Comparison of ENCODE assay signal across 25 cellular contexts in genomic region chr12:10143205-10143604, GRCh38. TPM values are rescaled to one million over a fixed set of nuclear protein-coding genes. Genes with fewer than 3 reads are reported as not detected.
DNase-seq lines count a peak whose midpoint lies in the region; ATAC-seq and TF ChIP-seq lines count a peak whose summit lies in the region.
"Had no signal": no experiment of that assay in that cellular context is flagged by ENCODE, and none has a peak within 500 bp of the region (broad histone marks: within the 10 kb centered on the region; RNA-seq: fewer than 3 reads in every experiment).

No MANE protein-coding gene starts in this region.

- no peak overlapping the region for H3K27ac ChIP-seq in brain microvascular endothelial cell
- H3K27ac ChIP-seq in right atrium auricular region = peak overlapping the region; percentile 51 to 67
- H3K27ac ChIP-seq: colonic mucosa, ovary, RWPE1, thyroid gland had no signal

- peaks cover 0 to 3% of the 10 kb centered on the region in 2 donors for H3K4me1 ChIP-seq in right atrium auricular region
- H3K4me1 ChIP-seq: colonic mucosa, thyroid gland had no signal

- DNase-seq in AG08395 (ENCODE audit: low spot score) (peak; percentile 27), M059J (ENCODE audit: low read depth) (peak; percentile 40), brain microvascular endothelial cell (peak; percentile 51), right atrium auricular region (ENCODE audit: low spot score) (no peak), AG20443 (ENCODE audit: low spot score) (no peak), GM19238 (ENCODE audit: insufficient read length, low spot score) (no peak), SW 1271 (lab: John Stamatoyannopoulos, UW) (no peak)
- DNase-seq: CD4-positive, alpha-beta T cell; colonic mucosa; kidney glomerular epithelial cell; mesendoderm; natural killer cell; NCI-H1092; NCI-H2029; NCI-H446; ovary; stimulated activated CD4-positive, alpha-beta T cell treated with anti-CD3 and anti-CD28 coated beads, Interleukin-2, amount 100 ng/mL, for 24 hours; stimulated activated naive CD4-positive, alpha-beta T cell treated with Interleukin-2 at 50 U/mL for 16 hours; thyroid gland had no signal

- in situ Hi-C loops in brain microvascular endothelial cell (cut with HindIII; ENCODE audit: low pct_ligation_motif_present, low sequenced_read_pairs) = no loop called here

- H3K27me3 ChIP-seq in brain microvascular endothelial cell (replicated peaks) (no peaks in the 10 kb centered on the region), right atrium auricular region (no peaks in the 10 kb centered on the region)
- H3K27me3 ChIP-seq: colonic mucosa, ovary, thyroid gland had no signal

- H3K36me3 ChIP-seq in brain microvascular endothelial cell (replicated peaks) (no peaks in the 10 kb centered on the region), right atrium auricular region (no peaks in the 10 kb centered on the region)
- H3K36me3 ChIP-seq: colonic mucosa, ovary, thyroid gland had no signal

- TF ChIP-seq CTCF in brain microvascular endothelial cell (IDR thresholded peaks at IDR 0.05; ENCODE audit: low read depth, low read length, missing control alignments) (no peak), right atrium auricular region (IDR thresholded peaks at IDR 0.05) (no peak)

- no peaks in the 10 kb centered on the region for H3K9me3 ChIP-seq in right atrium auricular region
- H3K9me3 ChIP-seq: colonic mucosa, ovary, thyroid gland had no signal

- ATAC-seq in GM18498 (IDR thresholded peaks at IDR 0.05; ENCODE audit: unreplicated experiment) = no peak
- ATAC-seq: GM12878, K562, natural killer cell had no signal

- no peak overlapping the region for H3K4me3 ChIP-seq in brain microvascular endothelial cell (ENCODE audit: low read depth, low read length)
- no peak overlapping the region for H3K4me3 ChIP-seq in right atrium auricular region
- H3K4me3 ChIP-seq: colonic mucosa, GM12878, K562, ovary, thyroid gland had no signal

RNA-seq across cellular contexts. Expression of gene CLEC7A, which starts 13.2 kb away (rescaled TPM):
- total RNA-seq in M059J (2014; rRNA removed; shearing (Covaris generic)) = 38.9 and 40.5 TPM in 2 replicates
- total RNA-seq in right atrium auricular region = 1 to 10 TPM; 4.2 to 7.9 TPM
- total RNA-seq: activated CD8-positive, alpha-beta memory T cell treated with anti-CD3 and anti-CD28 coated beads for 36 hours; GM12878 had no signal

RNA-seq across cellular contexts. Expression of gene OLR1, which starts 28.7 kb away (rescaled TPM):
- 5.3 and 5.5 TPM in 2 replicates for total RNA-seq in M059J (2014; rRNA removed; shearing (Covaris generic))
- total RNA-seq in right atrium auricular region = 1 to 10 TPM; 1.6 to 2.5 TPM
- total RNA-seq: activated CD8-positive, alpha-beta memory T cell treated with anti-CD3 and anti-CD28 coated beads for 36 hours; CD4-positive, alpha-beta T cell; K562 had no signal

RNA-seq across cellular contexts. Expression of gene TMEM52B, which starts 35.6 kb away (rescaled TPM):
- 0.37 and 1.2 TPM in 2 replicates for total RNA-seq in M059J (2014; rRNA removed; shearing (Covaris generic))
- total RNA-seq in right atrium auricular region = under 1 TPM in 1 of 2 donors, not detected in 1; 0.51 TPM
- total RNA-seq: activated CD8-positive, alpha-beta memory T cell treated with anti-CD3 and anti-CD28 coated beads for 36 hours; CD4-positive, alpha-beta T cell; colonic mucosa; frontal cortex; GM12878; K562; thyroid gland had no signal

RNA-seq across cellular contexts. Expression of gene CLEC1A, which starts 44.4 kb away (rescaled TPM):
- total RNA-seq in M059J (2014; rRNA removed; shearing (Covaris generic)) = 0.99 and 2.7 TPM in 2 replicates
- total RNA-seq in right atrium auricular region = 1 to 10 TPM in 1 of 2 donors, under 1 TPM in 1; 0.93 to 2.8 TPM
- total RNA-seq: activated CD8-positive, alpha-beta memory T cell treated with anti-CD3 and anti-CD28 coated beads for 36 hours; CD4-positive, alpha-beta T cell; GM12878; K562; natural killer cell had no signal

Comparison
In these comparisons a context has a peak if more than half of its experiments do, and no peak if none do; other contexts are left out.
1. DNase-seq: peak in AG08395 (single experiment), M059J (single experiment) and brain microvascular endothelial cell (single experiment); none in right atrium auricular region (single experiment), AG20443 (single experiment), GM19238 (single experiment) and SW 1271 (0 of 2).